In the genomic region with DNA sequence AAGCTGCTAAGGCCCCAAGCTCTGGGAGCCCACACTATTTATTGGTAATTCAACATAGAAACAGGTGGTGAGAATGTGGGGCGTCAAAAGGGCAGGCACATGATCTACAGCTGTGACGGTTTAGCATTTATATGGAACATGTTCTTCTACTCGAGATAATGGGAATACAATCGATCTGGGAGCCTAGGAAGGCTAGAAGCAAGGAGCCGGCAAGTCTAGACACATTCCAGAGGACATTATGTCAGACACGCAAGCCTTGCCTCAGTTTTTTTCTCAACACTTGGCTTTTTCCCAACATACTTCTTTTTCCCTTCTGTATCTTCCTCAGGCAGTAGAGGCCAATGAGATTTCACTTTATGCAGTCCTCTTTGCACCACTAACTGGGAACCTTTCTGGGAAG, we compare ENCODE assay signal across 16 cellular contexts.
DNase-seq lines count a peak whose midpoint lies in the region; ATAC-seq, FAIRE-seq and TF ChIP-seq lines count a peak whose summit lies in the region.
"Had no signal": no experiment of that assay in that cellular context is flagged by ENCODE, and none has a peak within 500 bp of the region (broad histone marks: within the 10 kb centered on the region; RNA-seq: fewer than 3 reads in every experiment).

No MANE protein-coding gene starts in this region.

- H3K36me3 Mint-ChIP-seq in effector memory CD8-positive, alpha-beta T cell (ENCODE audit: insufficient read depth): no peaks in the 10 kb centered on the region

- H3K4me3 ChIP-seq in HEK293 (ENCODE audit: low read depth, low read length) (no peak overlapping the region), bronchial epithelial cell (ENCODE audit: low read depth, low read length) (no peak overlapping the region)

- no peak for TF ChIP-seq CTCF in HEK293 (tag by site-specific recombination; IDR thresholded peaks at IDR 0.05)
- no peak for TF ChIP-seq CTCF in bronchial epithelial cell (IDR thresholded peaks at IDR 0.05; ENCODE audit: insufficient read depth, low read length, severe bottlenecking)

- no peaks in the 10 kb centered on the region for H3K9me3 ChIP-seq in HEK293 (ENCODE audit: control insufficient read depth, insufficient read depth, low read depth, low read length)

- no peak overlapping the region for H3K27ac Mint-ChIP-seq in effector memory CD8-positive, alpha-beta T cell
- H3K27ac Mint-ChIP-seq: B cell; CD4-positive, alpha-beta T cell had no signal

- peak; percentile 1 for DNase-seq in Daoy (ENCODE audit: low read depth)
- DNase-seq in NCI-H69 (lab: John Stamatoyannopoulos, UW): peak; percentile 19
- peak; percentile 26 for DNase-seq in bronchial epithelial cell (ENCODE audit: low read depth)
- no peak for DNase-seq in occipital lobe (lab: John Stamatoyannopoulos, UW)
- no peak for DNase-seq in OCI-M1 (lab: John Stamatoyannopoulos, UW)
- DNase-seq in effector memory CD8-positive, alpha-beta T cell: no peak
- no peak for DNase-seq in NCI-H146 treated with DMSO at 0.1 percent for 48 hours (lab: John Stamatoyannopoulos, UW; ENCODE audit: unreplicated experiment)
- DNase-seq: C1 segment of cervical spinal cord; CD4-positive, alpha-beta T cell; DND-41; GF-D8; IMR-90 had no signal

- no peaks in the 10 kb centered on the region for H3K4me1 ChIP-seq in HEK293 (ENCODE audit: control insufficient read depth, insufficient read depth, low read length)

- H3K27ac ChIP-seq in HEK293 (ENCODE audit: extremely low read depth, low read depth, low read length): no peak overlapping the region

- no peak for ATAC-seq in effector memory CD8-positive, alpha-beta T cell (replicated peaks)
- ATAC-seq: HCT116 had no signal

- POLR2A ChIA-PET in HEK293 (lab: Yijun Ruan, JAX): no interaction called here

- FAIRE-seq in bronchial epithelial cell (lab: Jason Lieb, UNC): no peak
- FAIRE-seq: A204.1 had no signal

- H3K4me3 Mint-ChIP-seq in effector memory CD8-positive, alpha-beta T cell: no peak overlapping the region
- H3K4me3 Mint-ChIP-seq: B cell; CD4-positive, alpha-beta T cell had no signal

- H3K36me3 ChIP-seq in HEK293 (ENCODE audit: control insufficient read depth in 2 of 2, insufficient read depth in 1 of 2, low read length in 2 of 2): no peaks in the 10 kb centered on the region
- no peaks in the 10 kb centered on the region for H3K36me3 ChIP-seq in bronchial epithelial cell (ENCODE audit: control insufficient read depth, insufficient read depth, low read length)

- CTCF ChIA-PET in HEK293 (lab: Yijun Ruan, JAX): no interaction called here

- peaks cover 9 to 12% of the 10 kb centered on the region in 2 donors for H3K9me3 Mint-ChIP-seq in effector memory CD8-positive, alpha-beta T cell

- no peaks in the 10 kb centered on the region for H3K27me3 ChIP-seq in bronchial epithelial cell (ENCODE audit: control insufficient read depth, insufficient read depth, low read length)

- no peaks in the 10 kb centered on the region for H3K4me1 Mint-ChIP-seq in effector memory CD8-positive, alpha-beta T cell (ENCODE audit: low read depth in 2 of 2)
- H3K4me1 Mint-ChIP-seq: B cell had no signal

- no peaks in the 10 kb centered on the region for H3K27me3 Mint-ChIP-seq in effector memory CD8-positive, alpha-beta T cell
- H3K27me3 Mint-ChIP-seq: B cell; CD4-positive, alpha-beta T cell had no signal

TF ChIP-seq in HEK293, 187 proteins besides CTCF, POLR2A, EP300 and RAD21:
- TF ChIP-seq, protein P1, sequence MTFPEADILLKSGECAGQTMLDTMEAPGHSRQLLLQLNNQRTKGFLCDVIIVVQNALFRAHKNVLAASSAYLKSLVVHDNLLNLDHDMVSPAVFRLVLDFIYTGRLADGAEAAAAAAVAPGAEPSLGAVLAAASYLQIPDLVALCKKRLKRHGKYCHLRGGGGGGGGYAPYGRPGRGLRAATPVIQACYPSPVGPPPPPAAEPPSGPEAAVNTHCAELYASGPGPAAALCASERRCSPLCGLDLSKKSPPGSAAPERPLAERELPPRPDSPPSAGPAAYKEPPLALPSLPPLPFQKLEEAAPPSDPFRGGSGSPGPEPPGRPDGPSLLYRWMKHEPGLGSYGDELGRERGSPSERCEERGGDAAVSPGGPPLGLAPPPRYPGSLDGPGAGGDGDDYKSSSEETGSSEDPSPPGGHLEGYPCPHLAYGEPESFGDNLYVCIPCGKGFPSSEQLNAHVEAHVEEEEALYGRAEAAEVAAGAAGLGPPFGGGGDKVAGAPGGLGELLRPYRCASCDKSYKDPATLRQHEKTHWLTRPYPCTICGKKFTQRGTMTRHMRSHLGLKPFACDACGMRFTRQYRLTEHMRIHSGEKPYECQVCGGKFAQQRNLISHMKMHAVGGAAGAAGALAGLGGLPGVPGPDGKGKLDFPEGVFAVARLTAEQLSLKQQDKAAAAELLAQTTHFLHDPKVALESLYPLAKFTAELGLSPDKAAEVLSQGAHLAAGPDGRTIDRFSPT (tag by site-specific recombination; IDR thresholded peaks at IDR 0.05): peak; percentile 49
- TF ChIP-seq, protein P2, sequence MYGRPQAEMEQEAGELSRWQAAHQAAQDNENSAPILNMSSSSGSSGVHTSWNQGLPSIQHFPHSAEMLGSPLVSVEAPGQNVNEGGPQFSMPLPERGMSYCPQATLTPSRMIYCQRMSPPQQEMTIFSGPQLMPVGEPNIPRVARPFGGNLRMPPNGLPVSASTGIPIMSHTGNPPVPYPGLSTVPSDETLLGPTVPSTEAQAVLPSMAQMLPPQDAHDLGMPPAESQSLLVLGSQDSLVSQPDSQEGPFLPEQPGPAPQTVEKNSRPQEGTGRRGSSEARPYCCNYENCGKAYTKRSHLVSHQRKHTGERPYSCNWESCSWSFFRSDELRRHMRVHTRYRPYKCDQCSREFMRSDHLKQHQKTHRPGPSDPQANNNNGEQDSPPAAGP (tag by site-specific recombination; IDR thresholded peaks at IDR 0.05): no peak
- TF ChIP-seq ELK4 (IDR thresholded peaks at IDR 0.05; ENCODE audit: borderline replicate concordance, low read depth, low read length): no peak
- TF ChIP-seq TRIM28 (IDR thresholded peaks at IDR 0.05; ENCODE audit: borderline replicate concordance, low read length): peak; percentile 76; the same call in 1 of the 2 replicates
- no peak for TF ChIP-seq ZNF175 (tag by site-specific recombination; IDR thresholded peaks at IDR 0.05)

Comparison
In these comparisons a context has a peak if more than half of its experiments do, and no peak if none do; other contexts are left out.
1. DNase-seq: peak in Daoy (single experiment), NCI-H69 (single experiment) and bronchial epithelial cell (single experiment); none in occipital lobe (single experiment), OCI-M1 (single experiment), effector memory CD8-positive, alpha-beta T cell (0 of 3) and NCI-H146 treated with DMSO at 0.1 percent for 48 hours (single experiment).